ENCODE assay signal across 25 cellular contexts in the genomic region with DNA sequence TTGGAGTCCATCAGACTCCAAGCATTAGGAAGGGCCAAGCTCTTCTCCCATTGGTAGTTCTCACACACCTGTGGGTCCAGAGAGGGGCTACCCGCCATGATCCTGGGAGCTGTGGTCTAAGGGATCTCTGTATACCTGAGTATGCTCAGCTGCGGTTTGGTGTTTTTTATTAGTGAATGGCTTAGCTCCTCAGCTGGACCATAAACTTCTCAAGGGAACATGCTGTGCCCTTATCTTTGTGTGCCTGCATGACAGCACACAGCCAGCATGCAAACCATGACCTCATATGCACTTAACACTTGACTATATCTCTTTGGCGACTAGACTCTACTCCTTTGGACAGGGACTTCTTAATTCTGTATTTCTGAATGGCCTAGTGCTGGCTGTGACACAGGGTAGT.
DNase-seq lines count a peak whose midpoint lies in the region; ATAC-seq and TF ChIP-seq lines count a peak whose summit lies in the region.
"Had no signal": no experiment of that assay in that cellular context is flagged by ENCODE, and none has a peak within 500 bp of the region (broad histone marks: within the 10 kb centered on the region; RNA-seq: fewer than 3 reads in every experiment).

No MANE protein-coding gene starts in this region.

- peak overlapping the region; percentile 11 for H2AK5ac ChIP-seq in neuronal stem cell (ENCODE audit: low read depth, low read length)

- H3K27ac ChIP-seq in left ventricle myocardium inferior (replicated peaks) (peak overlapping the region; percentile 94), neuronal stem cell (replicated peaks; ENCODE audit: low read length) (no peak overlapping the region), transverse colon (peak overlapping the region; percentile 83 to 87 (median 86))
- H3K27ac ChIP-seq: KMS-11, upper lobe of left lung, WERI-Rb-1 had no signal

- H4K91ac ChIP-seq in neuronal stem cell (ENCODE audit: low read depth, low read length, poor library complexity) = no peak overlapping the region

- intact Hi-C loops in left ventricle myocardium inferior (cut with micrococcal nuclease) (no loop called here), transverse colon (cut with DNase I; ENCODE audit: low total_unique reads) (no loop called here)

- no peak overlapping the region for H4K8ac ChIP-seq in neuronal stem cell (ENCODE audit: low read depth, low read length)

- no peak overlapping the region for H3K4me3 ChIP-seq in left ventricle myocardium inferior
- no peak overlapping the region for H3K4me3 ChIP-seq in neuronal stem cell (ENCODE audit: low read length in 2 of 2)
- no peak overlapping the region for H3K4me3 ChIP-seq in transverse colon
- H3K4me3 ChIP-seq: sigmoid colon, upper lobe of left lung had no signal

- no peak overlapping the region for H3K4me2 ChIP-seq in neuronal stem cell (ENCODE audit: insufficient read depth, low read length, poor library complexity, severe bottlenecking)
- H3K4me2 ChIP-seq: KMS-11 had no signal

- peak; percentile 91 for TF ChIP-seq EP300 in transverse colon (IDR thresholded peaks at IDR 0.05; ENCODE audit: low read depth)

- no peak for TF ChIP-seq POLR2A in transverse colon (IDR thresholded peaks at IDR 0.05)

- ATAC-seq in HG03354 (IDR thresholded peaks at IDR 0.05; ENCODE audit: poor library complexity, severe bottlenecking, unreplicated experiment) = no peak
- no peak for ATAC-seq in GM19328 (IDR thresholded peaks at IDR 0.05; ENCODE audit: unreplicated experiment)
- no peak for ATAC-seq in activated naive CD4-positive, alpha-beta T cell treated with anti-CD3 and anti-CD28 coated beads, Interleukin-2, amount 50 U/mL, for 72 hours
- ATAC-seq: activated CD8-positive, alpha-beta memory T cell treated with anti-CD3 and anti-CD28 coated beads, Interleukin-2, amount 10 ng/mL, durations not matched to agents 7 days and 5 days; naive thymus-derived CD4-positive, alpha-beta T cell had no signal

- peaks cover 38% of the 10 kb centered on the region for H3K4me1 ChIP-seq in left ventricle myocardium inferior
- peaks cover 4 to 5% of the 10 kb centered on the region in 2 donors for H3K4me1 ChIP-seq in neuronal stem cell (ENCODE audit: control insufficient read depth in 2 of 2, insufficient read depth in 1 of 2, low read depth in 1 of 2, low read length in 2 of 2)
- peaks cover 14 to 72% (median 53%) of the 10 kb centered on the region in 4 donors for H3K4me1 ChIP-seq in transverse colon
- H3K4me1 ChIP-seq: sigmoid colon, upper lobe of left lung had no signal

- H3K14ac ChIP-seq in neuronal stem cell (ENCODE audit: low read length) = no peak overlapping the region

- no peak overlapping the region for H3K27ac Mint-ChIP-seq in activated naive CD4-positive, alpha-beta T cell treated with anti-CD3 and anti-CD28 coated beads, Interleukin-2, amount 50 U/mL, for 72 hours
- H3K27ac Mint-ChIP-seq: activated CD4-positive, alpha-beta T cell treated with anti-CD3 and anti-CD28 coated beads, Interleukin-2, amount 10 ng/mL, durations not matched to agents 24 days and 14 days; activated CD8-positive, alpha-beta memory T cell treated with anti-CD3 and anti-CD28 coated beads, Interleukin-2, amount 10 ng/mL, durations not matched to agents 7 days and 5 days; activated naive CD4-positive, alpha-beta T cell treated with anti-CD3 and anti-CD28 coated beads, Interleukin-2, amount 10 ng/mL, durations not matched to agents 7 days and 5 days; CD8-positive, alpha-beta memory T cell; dendritic cell treated with granulocyte-macrophage colony-stimulating factor and Interleukin-4, amounts not matched to agents 40 ng/mL and 50 ng/mL, for 4 days; naive thymus-derived CD4-positive, alpha-beta T cell had no signal

- H3K9me3 Mint-ChIP-seq in activated naive CD4-positive, alpha-beta T cell treated with anti-CD3 and anti-CD28 coated beads, Interleukin-2, amount 50 U/mL, for 72 hours = no peaks in the 10 kb centered on the region
- H3K9me3 Mint-ChIP-seq: activated CD4-positive, alpha-beta T cell treated with anti-CD3 and anti-CD28 coated beads, Interleukin-2, amount 10 ng/mL, durations not matched to agents 24 days and 14 days; activated naive CD4-positive, alpha-beta T cell treated with anti-CD3 and anti-CD28 coated beads, Interleukin-2, amount 10 ng/mL, durations not matched to agents 7 days and 5 days; CD8-positive, alpha-beta memory T cell; dendritic cell treated with granulocyte-macrophage colony-stimulating factor and Interleukin-4, amounts not matched to agents 40 ng/mL and 50 ng/mL, for 4 days; naive thymus-derived CD4-positive, alpha-beta T cell had no signal

- H3K36me3 ChIP-seq in left ventricle myocardium inferior = no peaks in the 10 kb centered on the region
- no peaks in the 10 kb centered on the region for H3K36me3 ChIP-seq in neuronal stem cell (replicated peaks in 1 of 2; ENCODE audit: control insufficient read depth in 2 of 2, insufficient read depth in 2 of 2, low read length in 2 of 2)
- H3K36me3 ChIP-seq in transverse colon = no peaks in the 10 kb centered on the region
- H3K36me3 ChIP-seq: sigmoid colon, upper lobe of left lung, WERI-Rb-1 had no signal

- no peak overlapping the region for H3K18ac ChIP-seq in neuronal stem cell (ENCODE audit: low read length)

- H3K9me3 ChIP-seq in left ventricle myocardium inferior (replicated peaks) = no peaks in the 10 kb centered on the region
- H3K9me3 ChIP-seq in neuronal stem cell (replicated peaks in 1 of 2; ENCODE audit: control insufficient read depth in 2 of 2, insufficient read depth in 1 of 2, low read depth in 1 of 2, low read length in 2 of 2) = no peaks in the 10 kb centered on the region
- no peaks in the 10 kb centered on the region for H3K9me3 ChIP-seq in transverse colon
- H3K9me3 ChIP-seq: sigmoid colon, upper lobe of left lung had no signal

- H3K36me3 Mint-ChIP-seq in activated naive CD4-positive, alpha-beta T cell treated with anti-CD3 and anti-CD28 coated beads, Interleukin-2, amount 50 U/mL, for 72 hours = no peaks in the 10 kb centered on the region
- H3K36me3 Mint-ChIP-seq: activated CD8-positive, alpha-beta memory T cell treated with anti-CD3 and anti-CD28 coated beads, Interleukin-2, amount 10 ng/mL, durations not matched to agents 7 days and 5 days; activated naive CD4-positive, alpha-beta T cell treated with anti-CD3 and anti-CD28 coated beads, Interleukin-2, amount 10 ng/mL, durations not matched to agents 7 days and 5 days; naive thymus-derived CD4-positive, alpha-beta T cell had no signal

- DNase-seq in NCI-H146 (lab: John Stamatoyannopoulos, UW) = peak; percentile 44
- DNase-seq in NCI-H146 treated with DMSO at 0.1 percent for 48 hours (lab: John Stamatoyannopoulos, UW; ENCODE audit: unreplicated experiment) = no peak
- no peak for DNase-seq in left ventricle myocardium inferior
- DNase-seq in neuronal stem cell (ENCODE audit: low spot score) = no peak
- DNase-seq in transverse colon = peak; percentile 57
- no peak for DNase-seq in activated naive CD4-positive, alpha-beta T cell treated with anti-CD3 and anti-CD28 coated beads, Interleukin-2, amount 50 U/mL, for 72 hours (ENCODE audit: low spot score in 2 of 2)
- DNase-seq: 8988T; activated CD4-positive, alpha-beta T cell treated with anti-CD3 and anti-CD28 coated beads, Interleukin-2, amount 10 ng/mL, durations not matched to agents 24 days and 14 days; activated CD8-positive, alpha-beta memory T cell treated with anti-CD3 and anti-CD28 coated beads, Interleukin-2, amount 10 ng/mL, durations not matched to agents 7 days and 5 days; activated naive CD4-positive, alpha-beta T cell treated with anti-CD3 and anti-CD28 coated beads, Interleukin-2, amount 10 ng/mL, durations not matched to agents 7 days and 5 days; CD8-positive, alpha-beta memory T cell; DMS153; kidney glomerular epithelial cell; naive thymus-derived CD4-positive, alpha-beta T cell; NCI-H187 treated with DMSO at 0.1 percent for 48 hours; NCI-H226; sigmoid colon; stimulated activated CD8-positive, alpha-beta memory T cell treated with anti-CD3 and anti-CD28 coated beads, Interleukin-4, amount 100 ng/mL, for 48 hours; T-helper 2 cell; upper lobe of left lung; WERI-Rb-1 had no signal

- H3K27me3 ChIP-seq in left ventricle myocardium inferior (ENCODE audit: low read depth) (no peaks in the 10 kb centered on the region), neuronal stem cell (ENCODE audit: control insufficient read depth in 3 of 3, insufficient read depth in 3 of 3, low read depth in 1 of 3, low read length in 3 of 3) (peaks cover 0 to 5% (median 0%) of the 10 kb centered on the region in 3 experiments), transverse colon (no peaks in the 10 kb centered on the region)
- H3K27me3 ChIP-seq: sigmoid colon, upper lobe of left lung had no signal

- TF ChIP-seq CTCF in left ventricle myocardium inferior (IDR thresholded peaks at IDR 0.05; ENCODE audit: borderline replicate concordance) = no peak
- no peak for TF ChIP-seq CTCF in transverse colon (IDR thresholded peaks at IDR 0.05)

- H2AFZ ChIP-seq in neuronal stem cell (ENCODE audit: low read length) = no peak overlapping the region

- no peaks in the 10 kb centered on the region for H3K79me1 ChIP-seq in neuronal stem cell (ENCODE audit: low read depth, low read length)

- H2BK120ac ChIP-seq in neuronal stem cell (ENCODE audit: low read depth, low read length) = no peak overlapping the region

- H3K9ac ChIP-seq in neuronal stem cell (ENCODE audit: low read depth, low read length, poor library complexity) = no peak overlapping the region
- H3K9ac ChIP-seq: KMS-11 had no signal

- no peak overlapping the region for H3K23ac ChIP-seq in neuronal stem cell (ENCODE audit: low read depth, low read length, poor library complexity)

- no peak overlapping the region for H2BK12ac ChIP-seq in neuronal stem cell (ENCODE audit: low read length)

- H3K4ac ChIP-seq in neuronal stem cell (ENCODE audit: low read length) = no peak overlapping the region

- in situ Hi-C loops in transverse colon (cut with MboI; ENCODE audit: low pct_ligation_motif_present in 1 of 4, low pct_unique_long_range_greater_than_20kb in 1 of 4, low sequenced_read_pairs in 3 of 4) = loop anchor here in 2 of 4 donors (25.0 kb wide), 2 partner anchors 114 to 339 kb away; partner anchors contain the start of gene ATP1A1 (in 2 of the 2)

- H2BK5ac ChIP-seq in neuronal stem cell (ENCODE audit: low read length) = no peak overlapping the region

- no peak overlapping the region for H2BK15ac ChIP-seq in neuronal stem cell (ENCODE audit: low read length)

- no CpG with 5 or more reads among the region's 3 CpGs for WGBS in neuronal stem cell (ENCODE audit: extremely low coverage in 2 of 2, insufficient read length in 2 of 2, insufficient replicate concordance in 1 of 2), 2 donors
- 54 to 63% methylated on average over 1 to 3 of the region's 3 CpGs for WGBS in transverse colon (ENCODE audit: low coverage in 1 of 2), 2 donors

Comparison
In these comparisons a context has a peak if more than half of its experiments do, and no peak if none do; other contexts are left out.
1. DNase-seq: peak in NCI-H146 (single experiment) and transverse colon (single experiment); none in NCI-H146 treated with DMSO at 0.1 percent for 48 hours (single experiment), left ventricle myocardium inferior (single experiment), neuronal stem cell (single experiment) and activated naive CD4-positive, alpha-beta T cell treated with anti-CD3 and anti-CD28 coated beads, Interleukin-2, amount 50 U/mL, for 72 hours (0 of 2).